In genomic region chr7:121755818-121756501, GRCh38 we compare ENCODE assay signal across 2 cellular contexts.
TF ChIP-seq lines count a peak whose summit lies in the region.

No MANE protein-coding gene starts in this region.

TF ChIP-seq in GM23338, 12 proteins besides CTCF, POLR2A, EP300 and RAD21:
- TF ChIP-seq JUNB (IDR thresholded peaks at IDR 0.05; ENCODE audit: unreplicated experiment) (no peak), ZNF331 (CRISPR knock-in tag; IDR thresholded peaks at IDR 0.05; ENCODE audit: low read depth) (no peak), ZNF114 (CRISPR knock-in tag; IDR thresholded peaks at IDR 0.05) (no peak), CREB1 (CRISPR knock-in tag; IDR thresholded peaks at IDR 0.05; ENCODE audit: low read depth) (no peak), ZNF462 (CRISPR knock-in tag; IDR thresholded peaks at IDR 0.05) (no peak), NANOG (IDR thresholded peaks at IDR 0.05; ENCODE audit: borderline replicate concordance) (no peak), EZH2phosphoT487 (IDR thresholded peaks at IDR 0.05; ENCODE audit: unreplicated experiment) (no peak), EZH2 (IDR thresholded peaks at IDR 0.05; ENCODE audit: low read depth, unreplicated experiment) (no peak), STAT1 (IDR thresholded peaks at IDR 0.05; ENCODE audit: unreplicated experiment) (no peak), POLR2AphosphoS5 (IDR thresholded peaks at IDR 0.05; ENCODE audit: low read depth) (no peak)
- TF ChIP-seq, protein P1, sequence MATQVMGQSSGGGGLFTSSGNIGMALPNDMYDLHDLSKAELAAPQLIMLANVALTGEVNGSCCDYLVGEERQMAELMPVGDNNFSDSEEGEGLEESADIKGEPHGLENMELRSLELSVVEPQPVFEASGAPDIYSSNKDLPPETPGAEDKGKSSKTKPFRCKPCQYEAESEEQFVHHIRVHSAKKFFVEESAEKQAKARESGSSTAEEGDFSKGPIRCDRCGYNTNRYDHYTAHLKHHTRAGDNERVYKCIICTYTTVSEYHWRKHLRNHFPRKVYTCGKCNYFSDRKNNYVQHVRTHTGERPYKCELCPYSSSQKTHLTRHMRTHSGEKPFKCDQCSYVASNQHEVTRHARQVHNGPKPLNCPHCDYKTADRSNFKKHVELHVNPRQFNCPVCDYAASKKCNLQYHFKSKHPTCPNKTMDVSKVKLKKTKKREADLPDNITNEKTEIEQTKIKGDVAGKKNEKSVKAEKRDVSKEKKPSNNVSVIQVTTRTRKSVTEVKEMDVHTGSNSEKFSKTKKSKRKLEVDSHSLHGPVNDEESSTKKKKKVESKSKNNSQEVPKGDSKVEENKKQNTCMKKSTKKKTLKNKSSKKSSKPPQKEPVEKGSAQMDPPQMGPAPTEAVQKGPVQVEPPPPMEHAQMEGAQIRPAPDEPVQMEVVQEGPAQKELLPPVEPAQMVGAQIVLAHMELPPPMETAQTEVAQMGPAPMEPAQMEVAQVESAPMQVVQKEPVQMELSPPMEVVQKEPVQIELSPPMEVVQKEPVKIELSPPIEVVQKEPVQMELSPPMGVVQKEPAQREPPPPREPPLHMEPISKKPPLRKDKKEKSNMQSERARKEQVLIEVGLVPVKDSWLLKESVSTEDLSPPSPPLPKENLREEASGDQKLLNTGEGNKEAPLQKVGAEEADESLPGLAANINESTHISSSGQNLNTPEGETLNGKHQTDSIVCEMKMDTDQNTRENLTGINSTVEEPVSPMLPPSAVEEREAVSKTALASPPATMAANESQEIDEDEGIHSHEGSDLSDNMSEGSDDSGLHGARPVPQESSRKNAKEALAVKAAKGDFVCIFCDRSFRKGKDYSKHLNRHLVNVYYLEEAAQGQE (IDR thresholded peaks at IDR 0.05; ENCODE audit: unreplicated experiment): no peak
- TF ChIP-seq, protein P2, sequence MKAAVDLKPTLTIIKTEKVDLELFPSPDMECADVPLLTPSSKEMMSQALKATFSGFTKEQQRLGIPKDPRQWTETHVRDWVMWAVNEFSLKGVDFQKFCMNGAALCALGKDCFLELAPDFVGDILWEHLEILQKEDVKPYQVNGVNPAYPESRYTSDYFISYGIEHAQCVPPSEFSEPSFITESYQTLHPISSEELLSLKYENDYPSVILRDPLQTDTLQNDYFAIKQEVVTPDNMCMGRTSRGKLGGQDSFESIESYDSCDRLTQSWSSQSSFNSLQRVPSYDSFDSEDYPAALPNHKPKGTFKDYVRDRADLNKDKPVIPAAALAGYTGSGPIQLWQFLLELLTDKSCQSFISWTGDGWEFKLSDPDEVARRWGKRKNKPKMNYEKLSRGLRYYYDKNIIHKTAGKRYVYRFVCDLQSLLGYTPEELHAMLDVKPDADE (IDR thresholded peaks at IDR 0.05): no peak

TF ChIP-seq in H1, 55 proteins besides CTCF, POLR2A, EP300 and RAD21:
- TF ChIP-seq KDM5A (IDR thresholded peaks at IDR 0.05; ENCODE audit: low read length): no peak
- TF ChIP-seq SP2 (IDR thresholded peaks at IDR 0.05; ENCODE audit: low read length): no peak
- TF ChIP-seq CHD2 (IDR thresholded peaks at IDR 0.05; ENCODE audit: low read length): no peak
- TF ChIP-seq, protein P3, sequence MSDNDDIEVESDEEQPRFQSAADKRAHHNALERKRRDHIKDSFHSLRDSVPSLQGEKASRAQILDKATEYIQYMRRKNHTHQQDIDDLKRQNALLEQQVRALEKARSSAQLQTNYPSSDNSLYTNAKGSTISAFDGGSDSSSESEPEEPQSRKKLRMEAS (IDR thresholded peaks at IDR 0.05): no peak
- TF ChIP-seq HDAC6 (IDR thresholded peaks at IDR 0.05; ENCODE audit: low read depth, low read length): no peak
- no peak for TF ChIP-seq BCL11A (IDR thresholded peaks at IDR 0.05; ENCODE audit: low read depth in 2 of 2, low read length in 2 of 2)
- no peak for TF ChIP-seq TBP (IDR thresholded peaks at IDR 0.05; ENCODE audit: low read depth, low read length)
- no peak for TF ChIP-seq CTBP2 (IDR thresholded peaks at IDR 0.05; ENCODE audit: borderline replicate concordance, insufficient read depth, insufficient read length, low read length)
- no peak for TF ChIP-seq NANOG (IDR thresholded peaks at IDR 0.05; ENCODE audit: insufficient read depth, low read depth, low read length, poor library complexity, severe bottlenecking)
- TF ChIP-seq SAP30 (IDR thresholded peaks at IDR 0.05; ENCODE audit: insufficient read depth, insufficient replicate concordance, low read length): no peak
- TF ChIP-seq FOSL1 (IDR thresholded peaks at IDR 0.05; ENCODE audit: insufficient read depth, low read depth, low read length): no peak
- TF ChIP-seq USF2 (IDR thresholded peaks at IDR 0.05; ENCODE audit: low read length): no peak
- no peak for TF ChIP-seq SP4 (IDR thresholded peaks at IDR 0.05; ENCODE audit: low read length)
- no peak for TF ChIP-seq SP1 (IDR thresholded peaks at IDR 0.05; ENCODE audit: low read depth, low read length)
